In genomic region chr16:31118223-31119155, GRCh38 we compare ENCODE assay signal across 6 cellular contexts. TPM values are rescaled to one million over a fixed set of nuclear protein-coding genes. Genes with fewer than 3 reads are reported as not detected.
DNase-seq lines count a peak whose midpoint lies in the region; ATAC-seq and TF ChIP-seq lines count a peak whose summit lies in the region.

No MANE protein-coding gene starts in this region.

- no peaks in the 10 kb centered on the region for H3K9me3 ChIP-seq in cardiac muscle cell (ENCODE audit: low read depth)
- no peaks in the 10 kb centered on the region for H3K9me3 ChIP-seq in thymus (ENCODE audit: control insufficient read depth)

- H3K27me3 ChIP-seq in cardiac muscle cell (no peaks in the 10 kb centered on the region), foreskin keratinocyte (no peaks in the 10 kb centered on the region), thymus (ENCODE audit: control insufficient read depth, insufficient read depth) (no peaks in the 10 kb centered on the region)

- TF ChIP-seq CTCF in cardiac muscle cell (IDR thresholded peaks at IDR 0.05; ENCODE audit: low read depth, low read length) (no peak), foreskin keratinocyte (conservative IDR thresholded peaks at IDR 0.05) (no peak)

- peaks cover 23% of the 10 kb centered on the region for H3K36me3 ChIP-seq in cardiac muscle cell
- peaks cover 28% of the 10 kb centered on the region for H3K36me3 ChIP-seq in thymus (ENCODE audit: control insufficient read depth, insufficient read depth)

- intact Hi-C loops in cardiac septum (cut with DNase I) = loop anchor here (10.0 kb wide), 1 partner anchor 66 kb away; the partner anchor contains the start of gene FUS

- WGBS in thymus = 72% methylated on average over 9 of the region's 9 CpGs

- peak overlapping the region; percentile 94 for H3K27ac ChIP-seq in cardiac muscle cell
- peak overlapping the region; percentile 99 for H3K27ac ChIP-seq in foreskin keratinocyte
- peak overlapping the region; percentile 87 for H3K27ac ChIP-seq in thymus (ENCODE audit: low read depth)

- ATAC-seq in foreskin keratinocyte = peak; percentile 73

- H3K4me3 ChIP-seq in cardiac muscle cell (peak overlapping the region; percentile 96), thymus (ENCODE audit: low read length) (peak overlapping the region; percentile 94)

- DNase-seq in cardiac muscle cell (ENCODE audit: low read depth in 1 of 2, low spot score in 1 of 2) (peak in 1 of 2 donors; percentile 68), cardiac septum (ENCODE audit: low spot score) (no peak), foreskin keratinocyte (peak; percentile 93 to 99), NCI-H748 treated with DMSO at 0.1 percent for 48 hours (lab: John Stamatoyannopoulos, UW) (no peak), GM19238 (ENCODE audit: insufficient read length, low spot score) (no peak)

- H3K4me1 ChIP-seq in cardiac muscle cell (ENCODE audit: low read depth) (peaks cover 7% of the 10 kb centered on the region), foreskin keratinocyte (peaks cover 8% of the 10 kb centered on the region), thymus (ENCODE audit: control insufficient read depth, insufficient read depth, low read length) (peaks cover 5% of the 10 kb centered on the region)

RNA-seq across cellular contexts. Expression of gene KAT8, which starts 1.0 kb away (rescaled TPM):
- total RNA-seq in cardiac muscle cell (88.8 and 112 TPM in 2 replicates), cardiac septum (56.5 TPM), foreskin keratinocyte (33.6 and 34.3 TPM in 2 replicates)
- polyA plus RNA-seq in cardiac muscle cell (63.0 and 80.6 TPM in 2 replicates), foreskin keratinocyte (26.7 and 29.5 TPM in 2 replicates), thymus (72.9 TPM)

RNA-seq across cellular contexts. Expression of gene BCKDK, which starts 10.3 kb away (rescaled TPM):
- total RNA-seq in cardiac muscle cell = 109 and 121 TPM in 2 replicates
- 147 and 151 TPM in 2 replicates for polyA plus RNA-seq in cardiac muscle cell
- total RNA-seq in cardiac septum = 56.4 TPM
- total RNA-seq in foreskin keratinocyte = 41.1 and 41.9 TPM in 2 replicates
- polyA plus RNA-seq in foreskin keratinocyte = 58.7 and 60.3 TPM in 2 replicates
- polyA plus RNA-seq in thymus = 16.7 TPM

RNA-seq across cellular contexts. Expression of gene PRSS8, which starts 17.0 kb away (rescaled TPM):
- total RNA-seq in cardiac muscle cell = 11.6 TPM in 2 replicates
- 19.5 and 22.5 TPM in 2 replicates for polyA plus RNA-seq in cardiac muscle cell
- not detected for total RNA-seq in cardiac septum
- total RNA-seq in foreskin keratinocyte = 50.2 and 54.2 TPM in 2 replicates
- polyA plus RNA-seq in foreskin keratinocyte = 77.6 and 85.5 TPM in 2 replicates
- polyA plus RNA-seq in thymus = 18.2 TPM

RNA-seq across cellular contexts. Expression of gene VKORC1, which starts 23.9 kb away (rescaled TPM):
- total RNA-seq in cardiac muscle cell (146 and 148 TPM in 2 replicates), cardiac septum (42.1 TPM), foreskin keratinocyte (82.5 and 85.9 TPM in 2 replicates)
- polyA plus RNA-seq in cardiac muscle cell (161 and 188 TPM in 2 replicates), foreskin keratinocyte (122 and 129 TPM in 2 replicates), thymus (48.7 TPM)

RNA-seq across cellular contexts. Expression of gene PRSS53, which starts 29.7 kb away (rescaled TPM):
- 2.7 and 5.8 TPM in 2 replicates for total RNA-seq in cardiac muscle cell
- polyA plus RNA-seq in cardiac muscle cell = 0.35 and 0.94 TPM in 2 replicates
- 0.59 TPM for total RNA-seq in cardiac septum
- total RNA-seq in foreskin keratinocyte = 1.1 and 1.4 TPM in 2 replicates
- polyA plus RNA-seq in foreskin keratinocyte = 1.8 and 2.1 TPM in 2 replicates
- 2.9 TPM for polyA plus RNA-seq in thymus

Comparison
In these comparisons a context has a peak if more than half of its experiments do, and no peak if none do; other contexts are left out.
1. RNA of gene PRSS8, which starts 17.0 kb away (total RNA-seq): 50.2 to 54.2 TPM in foreskin keratinocyte and 11.6 TPM in cardiac muscle cell; not detected in cardiac septum (single experiment); every median in the first group is over 10 times any median in the second.
2. DNase-seq: peak in foreskin keratinocyte (2 of 2); none in cardiac septum (single experiment), NCI-H748 treated with DMSO at 0.1 percent for 48 hours (single experiment) and GM19238 (single experiment).
3. Peak in every context shown above with its lines, with median percentiles within 50 percentile points of each other: H3K27ac ChIP-seq.